1 cellular context compared by ENCODE assay signal in genomic region chr20:3117839-3118379, GRCh38.
TF ChIP-seq lines count a peak whose summit lies in the region.

No MANE protein-coding gene starts in this region.

TF ChIP-seq in H1, 55 proteins besides CTCF, POLR2A, EP300 and RAD21:
- peak; percentile 99 for TF ChIP-seq CEBPB (IDR thresholded peaks at IDR 0.05; ENCODE audit: low read depth, low read length)
- TF ChIP-seq, protein P1, sequence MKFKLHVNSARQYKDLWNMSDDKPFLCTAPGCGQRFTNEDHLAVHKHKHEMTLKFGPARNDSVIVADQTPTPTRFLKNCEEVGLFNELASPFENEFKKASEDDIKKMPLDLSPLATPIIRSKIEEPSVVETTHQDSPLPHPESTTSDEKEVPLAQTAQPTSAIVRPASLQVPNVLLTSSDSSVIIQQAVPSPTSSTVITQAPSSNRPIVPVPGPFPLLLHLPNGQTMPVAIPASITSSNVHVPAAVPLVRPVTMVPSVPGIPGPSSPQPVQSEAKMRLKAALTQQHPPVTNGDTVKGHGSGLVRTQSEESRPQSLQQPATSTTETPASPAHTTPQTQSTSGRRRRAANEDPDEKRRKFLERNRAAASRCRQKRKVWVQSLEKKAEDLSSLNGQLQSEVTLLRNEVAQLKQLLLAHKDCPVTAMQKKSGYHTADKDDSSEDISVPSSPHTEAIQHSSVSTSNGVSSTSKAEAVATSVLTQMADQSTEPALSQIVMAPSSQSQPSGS (IDR thresholded peaks at IDR 0.05; ENCODE audit: low read length): peak; percentile 97
- TF ChIP-seq JUND (IDR thresholded peaks at IDR 0.05; ENCODE audit: low read length): peak; percentile 87
- TF ChIP-seq ATF3 (IDR thresholded peaks at IDR 0.05; ENCODE audit: insufficient read depth, low read depth, low read length): peak; percentile 95
- TF ChIP-seq CREB1 (IDR thresholded peaks at IDR 0.05): peak; percentile 86
